ENCODE assay signal across 8 cellular contexts in genomic region chr10:49942339-49942705, GRCh38. TPM values are rescaled to one million over a fixed set of nuclear protein-coding genes. Genes with fewer than 3 reads are reported as not detected.
A peak's percentile ranks its signal among the peaks of the same experiment; 100 is the strongest.
DNase-seq lines count a peak whose midpoint lies in the region; ATAC-seq, FAIRE-seq and TF ChIP-seq lines count a peak whose summit lies in the region.
"Not testable (repeated sequence)": the region's sequence is repeated elsewhere in the genome, so short reads cannot be mapped to it uniquely, and the experiment has no call there.

No MANE protein-coding gene starts in this region.

- H3K36me3 ChIP-seq in Loucy (ENCODE audit: insufficient read depth, low read length); duodenal mucosa (ENCODE audit: control insufficient read depth in 1 of 2, insufficient read depth in 2 of 2, low read length in 2 of 2); keratinocyte (ENCODE audit: control insufficient read depth in 2 of 2, extremely low read depth in 1 of 2, insufficient read depth in 2 of 2, low read length in 2 of 2); pancreas; aorta (ENCODE audit: control insufficient read depth in 1 of 2, insufficient read depth in 2 of 2, low read length in 1 of 2): not testable (repeated sequence)

- H3K4me2 ChIP-seq in Loucy (ENCODE audit: low read depth, low read length, poor library complexity, severe bottlenecking), result peak overlapping the region; percentile 98
- peak overlapping the region; percentile 78 for H3K4me2 ChIP-seq in keratinocyte (ENCODE audit: control insufficient read depth, extremely low read depth, insufficient read depth, low read depth, low read length)

- not testable (repeated sequence) for H3K9me2 ChIP-seq in Loucy (replicated peaks; ENCODE audit: low read depth, low read length)

- POLR2A ChIA-PET in activated CD4-positive, alpha-beta memory T cell treated with anti-CD3 and anti-CD28 coated beads, Interleukin-2, amount 10 ng/mL, durations not matched to agents 7 days and 5 days (lab: Charles Lee), result not testable (repeated sequence)

- dilution Hi-C loops in keratinocyte (cut with MboI; ENCODE audit: extremely low pct_ligation_motif_present, low sequenced_read_pairs), result not testable (repeated sequence)

- H3K4me1 ChIP-seq in Loucy (ENCODE audit: insufficient read depth, low read length, poor library complexity, severe bottlenecking); duodenal mucosa (ENCODE audit: control insufficient read depth in 1 of 2, insufficient read depth in 2 of 2, low read length in 2 of 2); keratinocyte (ENCODE audit: control insufficient read depth, extremely low read depth, insufficient read depth, low read length); pancreas; aorta (ENCODE audit: control insufficient read depth in 1 of 2, insufficient read depth in 2 of 2, low read length in 2 of 2): not testable (repeated sequence)

- H3K9me3 ChIP-seq in Loucy (ENCODE audit: insufficient read depth, low read depth, low read length); duodenal mucosa (ENCODE audit: control insufficient read depth in 1 of 2, low read length in 2 of 2); keratinocyte (ENCODE audit: control insufficient read depth, low read depth, low read length); pancreas; aorta (ENCODE audit: control insufficient read depth, low read length): not testable (repeated sequence)

- H3F3A ChIP-seq in Loucy (ENCODE audit: low read depth), result not testable (repeated sequence)

- not testable (repeated sequence) for FAIRE-seq in keratinocyte (lab: Jason Lieb, UNC); pancreas (lab: Jason Lieb, UNC)

- H3K4me3 ChIP-seq in Loucy (ENCODE audit: low read length, poor library complexity, severe bottlenecking), result peak overlapping the region; percentile 96
- H3K4me3 ChIP-seq in duodenal mucosa (ENCODE audit: low read depth in 1 of 2, low read length in 2 of 2), result peak overlapping the region; percentile 86 to 88
- peak overlapping the region; percentile 55 to 95 (median 87) for H3K4me3 ChIP-seq in keratinocyte (ENCODE audit: control insufficient read depth in 2 of 3, extremely low read depth in 1 of 3, insufficient read depth in 2 of 3, low read depth in 1 of 3, low read length in 3 of 3)
- peak overlapping the region; percentile 77 to 96 (median 91) for H3K4me3 ChIP-seq in pancreas
- H3K4me3 ChIP-seq in aorta (ENCODE audit: low read length in 2 of 2), result peak overlapping the region; percentile 51 to 70

- H3K27ac ChIP-seq in duodenal mucosa (ENCODE audit: low read depth, low read length), result not testable (repeated sequence)
- peak overlapping the region; percentile 76 for H3K27ac ChIP-seq in keratinocyte (ENCODE audit: control insufficient read depth, insufficient read depth, low read length)
- peak overlapping the region in 2 of 4 donors; percentile 20 to 55 for H3K27ac ChIP-seq in pancreas
- H3K27ac ChIP-seq in aorta (ENCODE audit: low read depth in 1 of 2, low read length in 2 of 2), result peak overlapping the region in 1 of 2 donors; percentile 39

- DNase-seq in activated CD4-positive, alpha-beta memory T cell treated with anti-CD3 and anti-CD28 coated beads, Interleukin-2, amount 10 ng/mL, durations not matched to agents 7 days and 5 days; keratinocyte (ENCODE audit: low read depth, low spot score); pancreas; aorta: not testable (repeated sequence)

- H3K36me3 Mint-ChIP-seq in activated CD4-positive, alpha-beta memory T cell treated with anti-CD3 and anti-CD28 coated beads, Interleukin-2, amount 10 ng/mL, durations not matched to agents 7 days and 5 days (ENCODE audit: low read depth), result peaks cover 17% of the 10 kb centered on the region

- peaks cover 55% of the 10 kb centered on the region for H3K79me2 ChIP-seq in Loucy (ENCODE audit: insufficient read depth, low read length)
- peaks cover 65% of the 10 kb centered on the region for H3K79me2 ChIP-seq in keratinocyte (ENCODE audit: control insufficient read depth, insufficient read depth, low read length)

- not testable (repeated sequence) for H4K20me1 ChIP-seq in Loucy (ENCODE audit: insufficient read depth, low read length, poor library complexity, severe bottlenecking); keratinocyte (ENCODE audit: control insufficient read depth, extremely low read depth, insufficient read depth, low read length)

- intact Hi-C loops in pancreas (cut with DNase I); aorta (cut with DNase I): not testable (repeated sequence)

- H3K9me3 Mint-ChIP-seq in activated CD4-positive, alpha-beta memory T cell treated with anti-CD3 and anti-CD28 coated beads, Interleukin-2, amount 10 ng/mL, durations not matched to agents 7 days and 5 days, result not testable (repeated sequence)

- CTCF ChIA-PET in activated CD4-positive, alpha-beta memory T cell treated with anti-CD3 and anti-CD28 coated beads, Interleukin-2, amount 10 ng/mL, durations not matched to agents 7 days and 5 days (lab: Charles Lee), result not testable (repeated sequence)

- TF ChIP-seq CTCF in Loucy (conservative IDR thresholded peaks at IDR 0.05; ENCODE audit: low read length); keratinocyte (optimal IDR thresholded peaks at IDR 0.05 in 1 of 3, IDR thresholded peaks at IDR 0.05 in 1 of 3, conservative IDR thresholded peaks at IDR 0.05 in 1 of 3; ENCODE audit: extremely low read depth in 1 of 3, insufficient read depth in 2 of 3, low read length in 3 of 3); pancreas (IDR thresholded peaks at IDR 0.05): not testable (repeated sequence)

- WGBS in pancreas, 2 donors, result 0% methylated on average over 12 of the region's 12 CpGs
- WGBS in aorta, 2 donors, result 0% methylated on average over 12 of the region's 12 CpGs

- H3K9me1 ChIP-seq in keratinocyte (ENCODE audit: control insufficient read depth, extremely low read depth, insufficient read depth, low read length), result not testable (repeated sequence)

- H3K4me3 Mint-ChIP-seq in activated CD4-positive, alpha-beta memory T cell treated with anti-CD3 and anti-CD28 coated beads, Interleukin-2, amount 10 ng/mL, durations not matched to agents 7 days and 5 days, result peak overlapping the region; percentile 92

- not testable (repeated sequence) for H3K27me3 Mint-ChIP-seq in activated CD4-positive, alpha-beta memory T cell treated with anti-CD3 and anti-CD28 coated beads, Interleukin-2, amount 10 ng/mL, durations not matched to agents 7 days and 5 days

- H3K9ac ChIP-seq in Loucy (ENCODE audit: low read depth, low read length, poor library complexity, severe bottlenecking) (peak overlapping the region; percentile 92), duodenal mucosa (ENCODE audit: low read depth in 1 of 2, low read length in 2 of 2) (peak overlapping the region; percentile 55 to 70), keratinocyte (ENCODE audit: control insufficient read depth, extremely low read depth, insufficient read depth, low read length) (peak overlapping the region; percentile 87)

- peak overlapping the region; percentile 82 for H3K27ac Mint-ChIP-seq in activated CD4-positive, alpha-beta memory T cell treated with anti-CD3 and anti-CD28 coated beads, Interleukin-2, amount 10 ng/mL, durations not matched to agents 7 days and 5 days

- peaks cover 37% of the 10 kb centered on the region for H3K4me1 Mint-ChIP-seq in activated CD4-positive, alpha-beta memory T cell treated with anti-CD3 and anti-CD28 coated beads, Interleukin-2, amount 10 ng/mL, durations not matched to agents 7 days and 5 days

- H2AFZ ChIP-seq in Loucy (ENCODE audit: low read length), result peak overlapping the region; percentile 83
- peak overlapping the region; percentile 30 for H2AFZ ChIP-seq in keratinocyte (ENCODE audit: control insufficient read depth, low read length)

- H3K27me3 ChIP-seq in Loucy (ENCODE audit: insufficient read depth, low read length, poor library complexity, severe bottlenecking); duodenal mucosa (ENCODE audit: control insufficient read depth in 1 of 2, insufficient read depth in 2 of 2, low read length in 2 of 2); keratinocyte (ENCODE audit: control insufficient read depth, extremely low read depth, insufficient read depth, low read length); pancreas; aorta (ENCODE audit: control insufficient read depth in 1 of 2, insufficient read depth in 2 of 2, low read length in 1 of 2): not testable (repeated sequence)

- ATAC-seq in GM18511 (IDR thresholded peaks at IDR 0.05; ENCODE audit: unreplicated experiment) (peak; percentile 24), HG02642 (IDR thresholded peaks at IDR 0.05; ENCODE audit: poor library complexity, unreplicated experiment) (peak; percentile 19), pancreas (peak in 3 of 4 donors; percentile 10 to 32 (median 28))
- ATAC-seq in aorta (ENCODE audit: low FRiP score), result not testable (repeated sequence)

RNA-seq across cellular contexts. Expression of gene TIMM23B, which starts 0.5 kb away (rescaled TPM):
- total RNA-seq in activated CD4-positive, alpha-beta memory T cell treated with anti-CD3 and anti-CD28 coated beads, Interleukin-2, amount 10 ng/mL, durations not matched to agents 7 days and 5 days, result 10 to 100 TPM; 13.0 to 14.8 TPM
- 15.4 to 18.4 TPM (median 16.4 TPM) in 3 replicates for polyA plus RNA-seq in keratinocyte
- 9.1 TPM for polyA plus RNA-seq in keratinocyte (2011; ENCODE audit: low read depth)
- 9.1 and 11.4 TPM in 2 replicates for polyA plus RNA-seq in keratinocyte (2011; cell fraction: cytosol; rRNA removed)
- polyA plus RNA-seq in keratinocyte (2011; cell fraction: nucleus; rRNA removed), result 24.5 and 30.7 TPM in 2 replicates
- 8.8 and 10.9 TPM in 2 replicates for polyA plus RNA-seq in keratinocyte (2012; ENCODE audit: low replicate concordance)
- 9.6 to 21.8 TPM (median 10.4 TPM) in 3 replicates for polyA minus RNA-seq in keratinocyte
- polyA minus RNA-seq in keratinocyte (2011; cell fraction: cytosol; rRNA and poly(A)+ RNA removed), result 9.2 TPM
- polyA minus RNA-seq in keratinocyte (2011; cell fraction: nucleus; rRNA and poly(A)+ RNA removed), result 16.6 and 28.5 TPM in 2 replicates
- total RNA-seq in pancreas, result 10 to 100 TPM in 1 of 6 donors, 1 to 10 TPM in 5; 7.2 to 10.8 (median 8.5) TPM
- 10 to 100 TPM in 1 of 2 donors, 1 to 10 TPM in 1; 8.9 to 13.1 TPM for polyA plus RNA-seq in pancreas
- 10 to 100 TPM; 21.0 to 24.0 TPM for total RNA-seq in aorta
- polyA plus RNA-seq in aorta, result 10 to 100 TPM; 10.6 to 17.1 TPM

RNA-seq across cellular contexts. Expression of gene PARG, which starts 0.5 kb away (rescaled TPM):
- total RNA-seq in activated CD4-positive, alpha-beta memory T cell treated with anti-CD3 and anti-CD28 coated beads, Interleukin-2, amount 10 ng/mL, durations not matched to agents 7 days and 5 days, result 10 to 100 TPM; 28.5 to 28.8 TPM
- 13.8 to 18.6 TPM (median 17.0 TPM) in 3 replicates for polyA plus RNA-seq in keratinocyte
- polyA plus RNA-seq in keratinocyte (2011; ENCODE audit: low read depth), result 18.1 TPM
- 9.2 and 12.5 TPM in 2 replicates for polyA plus RNA-seq in keratinocyte (2011; cell fraction: cytosol; rRNA removed)
- 22.8 and 23.1 TPM in 2 replicates for polyA plus RNA-seq in keratinocyte (2011; cell fraction: nucleus; rRNA removed)
- polyA plus RNA-seq in keratinocyte (2012; ENCODE audit: low replicate concordance), result 12.6 and 15.5 TPM in 2 replicates
- 11.1 to 40.2 TPM (median 27.8 TPM) in 3 replicates for polyA minus RNA-seq in keratinocyte
- polyA minus RNA-seq in keratinocyte (2011; cell fraction: cytosol; rRNA and poly(A)+ RNA removed), result 18.0 TPM
- 34.3 and 52.9 TPM in 2 replicates for polyA minus RNA-seq in keratinocyte (2011; cell fraction: nucleus; rRNA and poly(A)+ RNA removed)
- 10 to 100 TPM in 3 of 6 donors, 1 to 10 TPM in 3; 7.1 to 14.9 (median 10.0) TPM for total RNA-seq in pancreas
- polyA plus RNA-seq in pancreas, result 1 to 10 TPM; 3.1 to 6.5 TPM
- 10 to 100 TPM; 25.3 to 32.0 TPM for total RNA-seq in aorta
- polyA plus RNA-seq in aorta, result 1 to 10 TPM; 6.9 to 7.6 TPM

RNA-seq across cellular contexts. Expression of gene AGAP6, which starts 45.9 kb away (rescaled TPM):
- 10 to 100 TPM in 1 of 2 experiments, 1 to 10 TPM in 1; 9.8 to 11.9 TPM for total RNA-seq in activated CD4-positive, alpha-beta memory T cell treated with anti-CD3 and anti-CD28 coated beads, Interleukin-2, amount 10 ng/mL, durations not matched to agents 7 days and 5 days
- polyA plus RNA-seq in keratinocyte (7.4 to 11.4 TPM (median 9.9 TPM) in 3 replicates), pancreas (10 to 100 TPM; 37.6 to 44.5 TPM), aorta (10 to 100 TPM in 1 of 2 donors, 1 to 10 TPM in 1; 3.9 to 35.9 TPM)
- 4.6 TPM for polyA plus RNA-seq in keratinocyte (2011; ENCODE audit: low read depth)
- 2.3 and 2.7 TPM in 2 replicates for polyA plus RNA-seq in keratinocyte (2011; cell fraction: cytosol; rRNA removed)
- 47.0 and 53.9 TPM in 2 replicates for polyA plus RNA-seq in keratinocyte (2011; cell fraction: nucleus; rRNA removed)
- 4.4 and 10.3 TPM in 2 replicates for polyA plus RNA-seq in keratinocyte (2012; ENCODE audit: low replicate concordance)
- 0.59 to 8.4 TPM (median 5.3 TPM) in 3 replicates for polyA minus RNA-seq in keratinocyte
- polyA minus RNA-seq in keratinocyte (2011; cell fraction: cytosol; rRNA and poly(A)+ RNA removed), result 0.96 TPM
- polyA minus RNA-seq in keratinocyte (2011; cell fraction: nucleus; rRNA and poly(A)+ RNA removed), result 6.2 and 10.3 TPM in 2 replicates
- total RNA-seq in pancreas (1 to 10 TPM; 5.4 to 8.7 (median 6.4) TPM), aorta (10 to 100 TPM; 12.7 to 20.4 TPM)
